ENCODE assay signal across 25 cellular contexts in genomic region chr2:9356336-9356735, GRCh38.
DNase-seq lines count a peak whose midpoint lies in the region; ATAC-seq and TF ChIP-seq lines count a peak whose summit lies in the region.
"Had no signal": no experiment of that assay in that cellular context is flagged by ENCODE, and none has a peak within 500 bp of the region (broad histone marks: within the 10 kb centered on the region; RNA-seq: fewer than 3 reads in every experiment).

No MANE protein-coding gene starts in this region.

- peak overlapping the region in 4 of 5 experiments; percentile 56 to 76 (median 69) for H3K4me3 Mint-ChIP-seq in brain
- peak overlapping the region; percentile 8 for H3K4me3 Mint-ChIP-seq in neural progenitor cell
- no peak overlapping the region for H3K4me3 Mint-ChIP-seq in stimulated activated effector memory CD8-positive, alpha-beta T cell treated with anti-CD3 and anti-CD28 coated beads, Interleukin-12 subunit alpha, Interleukin-12 subunit beta, amount 100 ng/mL, for 72 hours
- H3K4me3 Mint-ChIP-seq: CD8-positive, alpha-beta memory T cell; central memory CD8-positive, alpha-beta T cell; stimulated activated naive CD8-positive, alpha-beta T cell treated with anti-CD3 and anti-CD28 coated beads, Interleukin-15, Interleukin-2, amounts not matched to agents 100 ng/mL and 50 ng/mL, for 24 hours had no signal

- peak; percentile 53 to 59 for DNase-seq in HAP-1 (ENCODE audit: low spot score in 2 of 2)
- DNase-seq in NCI-H2227 treated with DMSO at 0.1 percent for 48 hours (lab: John Stamatoyannopoulos, UW) = peak; percentile 61
- peak; percentile 44 for DNase-seq in neural progenitor cell (ENCODE audit: low spot score)
- DNase-seq in stimulated activated effector memory CD8-positive, alpha-beta T cell treated with anti-CD3 and anti-CD28 coated beads, Interleukin-12 subunit alpha, Interleukin-12 subunit beta, amount 100 ng/mL, for 72 hours (ENCODE audit: low spot score in 2 of 2) = no peak
- no peak for DNase-seq in cardiac septum (ENCODE audit: low spot score)
- DNase-seq: activated CD4-positive, CD25-positive, alpha-beta regulatory T cell treated with anti-CD3 and anti-CD28 coated beads, Interleukin-2, amount 50 U/mL, for 72 hours; activated CD8-positive, alpha-beta memory T cell treated with anti-CD3 and anti-CD28 coated beads for 24 hours; activated naive CD4-positive, alpha-beta T cell treated with Interleukin-2 at 50 U/mL for 16 hours; activated T-cell treated with anti-CD3 and anti-CD28 coated beads, Interleukin-2, amount 50 U/mL, for 48 hours; CD8-positive, alpha-beta memory T cell; foreskin fibroblast; GDM1; MM.1S; NCI-H1417 treated with DMSO at 0.1 percent for 48 hours; PC-3; Right ventricle myocardium superior; stimulated activated CD4-positive, alpha-beta T cell treated with anti-CD3 and anti-CD28 coated beads, Interleukin-4, amount 100 ng/mL, for 24 hours had no signal

- in situ Hi-C loops in HAP-1 (cut with MboI; ENCODE audit: low sequenced_read_pairs) = no loop called here

- H3K4me2 ChIP-seq in neural progenitor cell = peak overlapping the region; percentile 60

- H3K9me3 ChIP-seq in HAP-1 = no peaks in the 10 kb centered on the region
- no peaks in the 10 kb centered on the region for H3K9me3 ChIP-seq in neural progenitor cell (ENCODE audit: low read depth)
- H3K9me3 ChIP-seq: thyroid gland had no signal

- no peak overlapping the region for H2AFZ ChIP-seq in neural progenitor cell (replicated peaks)

- H3K79me2 ChIP-seq in neural progenitor cell (ENCODE audit: low read depth) = no peaks in the 10 kb centered on the region

- H3K9ac ChIP-seq in neural progenitor cell = no peak overlapping the region

- H4K20me1 ChIP-seq in neural progenitor cell (ENCODE audit: low read depth) = peaks cover 14% of the 10 kb centered on the region

- H3F3A ChIP-seq in neural progenitor cell (ENCODE audit: low read depth) = peaks cover 10% of the 10 kb centered on the region

- TF ChIP-seq CTCF in brain (conservative IDR thresholded peaks at IDR 0.05) (no peak), neural progenitor cell (IDR thresholded peaks at IDR 0.05) (no peak)

- H3K27me3 ChIP-seq in HAP-1 (ENCODE audit: low read depth) (no peaks in the 10 kb centered on the region), neural progenitor cell (no peaks in the 10 kb centered on the region)
- H3K27me3 ChIP-seq: thyroid gland had no signal

- H3K27ac ChIP-seq in neural progenitor cell = no peak overlapping the region
- H3K27ac ChIP-seq: epithelial cell of prostate had no signal

- H3K36me3 Mint-ChIP-seq in brain (peaks cover 76% of the 10 kb centered on the region), neural progenitor cell (peaks cover 44% of the 10 kb centered on the region)
- H3K36me3 Mint-ChIP-seq in stimulated activated effector memory CD8-positive, alpha-beta T cell treated with anti-CD3 and anti-CD28 coated beads, Interleukin-12 subunit alpha, Interleukin-12 subunit beta, amount 100 ng/mL, for 72 hours = no peaks in the 10 kb centered on the region
- H3K36me3 Mint-ChIP-seq: CD8-positive, alpha-beta memory T cell had no signal

- peaks cover 26% of the 10 kb centered on the region for H3K4me1 ChIP-seq in HAP-1
- peaks cover 15% of the 10 kb centered on the region for H3K4me1 ChIP-seq in neural progenitor cell

- H3K4me3 ChIP-seq in HAP-1 (peak overlapping the region; percentile 2), neural progenitor cell (no peak overlapping the region)
- H3K4me3 ChIP-seq: lung, thyroid gland had no signal

- H3K4me1 Mint-ChIP-seq in brain (peaks cover 25% of the 10 kb centered on the region), neural progenitor cell (peaks cover 36% of the 10 kb centered on the region)
- H3K4me1 Mint-ChIP-seq in stimulated activated effector memory CD8-positive, alpha-beta T cell treated with anti-CD3 and anti-CD28 coated beads, Interleukin-12 subunit alpha, Interleukin-12 subunit beta, amount 100 ng/mL, for 72 hours = no peaks in the 10 kb centered on the region

- H3K27ac Mint-ChIP-seq in brain = peak overlapping the region; percentile 24 to 88 (median 49)
- peak overlapping the region; percentile 48 for H3K27ac Mint-ChIP-seq in neural progenitor cell
- no peak overlapping the region for H3K27ac Mint-ChIP-seq in stimulated activated effector memory CD8-positive, alpha-beta T cell treated with anti-CD3 and anti-CD28 coated beads, Interleukin-12 subunit alpha, Interleukin-12 subunit beta, amount 100 ng/mL, for 72 hours
- H3K27ac Mint-ChIP-seq: stimulated activated naive CD8-positive, alpha-beta T cell treated with anti-CD3 and anti-CD28 coated beads, Interleukin-15, Interleukin-2, amounts not matched to agents 100 ng/mL and 50 ng/mL, for 24 hours had no signal

- H3K27me3 Mint-ChIP-seq in brain = no peaks in the 10 kb centered on the region
- H3K27me3 Mint-ChIP-seq in neural progenitor cell (ENCODE audit: insufficient read depth, low read depth) = peaks cover 4% of the 10 kb centered on the region

- ATAC-seq in HG02852 (IDR thresholded peaks at IDR 0.05; ENCODE audit: unreplicated experiment) (no peak), GM18873 (IDR thresholded peaks at IDR 0.05; ENCODE audit: low FRiP score, unreplicated experiment) (no peak)
- ATAC-seq in stimulated activated effector memory CD8-positive, alpha-beta T cell treated with anti-CD3 and anti-CD28 coated beads, Interleukin-12 subunit alpha, Interleukin-12 subunit beta, amount 100 ng/mL, for 72 hours = no peak
- ATAC-seq: PC-3 had no signal

- H3K9me3 Mint-ChIP-seq in brain = no peaks in the 10 kb centered on the region
- no peaks in the 10 kb centered on the region for H3K9me3 Mint-ChIP-seq in neural progenitor cell
- no peaks in the 10 kb centered on the region for H3K9me3 Mint-ChIP-seq in stimulated activated effector memory CD8-positive, alpha-beta T cell treated with anti-CD3 and anti-CD28 coated beads, Interleukin-12 subunit alpha, Interleukin-12 subunit beta, amount 100 ng/mL, for 72 hours
- H3K9me3 Mint-ChIP-seq: CD8-positive, alpha-beta memory T cell; central memory CD8-positive, alpha-beta T cell; stimulated activated naive CD8-positive, alpha-beta T cell treated with anti-CD3 and anti-CD28 coated beads, Interleukin-15, Interleukin-2, amounts not matched to agents 100 ng/mL and 50 ng/mL, for 24 hours had no signal

- peaks cover 8% of the 10 kb centered on the region for H3K36me3 ChIP-seq in HAP-1 (replicated peaks)
- peaks cover 6% of the 10 kb centered on the region for H3K36me3 ChIP-seq in neural progenitor cell

- intact Hi-C loops in cardiac septum (cut with DNase I) = no loop called here

Comparison
In these comparisons a context has a peak if more than half of its experiments do, and no peak if none do; other contexts are left out.
1. DNase-seq: peak in HAP-1 (2 of 2), NCI-H2227 treated with DMSO at 0.1 percent for 48 hours (single experiment) and neural progenitor cell (single experiment); none in stimulated activated effector memory CD8-positive, alpha-beta T cell treated with anti-CD3 and anti-CD28 coated beads, Interleukin-12 subunit alpha, Interleukin-12 subunit beta, amount 100 ng/mL, for 72 hours (0 of 2) and cardiac septum (single experiment).